ENCODE assay signal across 8 cellular contexts in the genomic region with DNA sequence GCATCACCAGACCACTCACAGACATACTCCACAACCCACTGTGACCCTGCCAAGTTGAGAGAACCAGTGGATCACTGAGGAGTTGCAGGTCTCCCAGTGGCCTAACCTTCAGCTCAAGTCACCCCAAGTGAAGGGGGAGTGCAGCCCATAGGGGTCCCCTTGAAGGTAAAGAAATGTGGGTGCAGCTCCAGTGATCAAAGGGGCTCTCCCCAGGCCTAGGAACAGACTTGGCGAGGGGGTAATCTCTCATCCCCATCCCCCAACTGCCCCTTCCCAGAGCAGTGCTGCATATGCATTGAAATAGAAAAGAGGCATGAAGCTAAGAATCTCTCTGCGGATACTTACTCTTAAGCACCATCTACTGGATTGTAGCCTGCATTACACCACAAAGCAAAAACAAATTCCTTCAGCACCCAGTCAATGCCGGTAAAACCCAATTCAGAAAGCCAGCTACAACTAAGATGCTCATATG. TPM values are rescaled to one million over a fixed set of nuclear protein-coding genes. Genes with fewer than 3 reads are reported as not detected.
DNase-seq lines count a peak whose midpoint lies in the region; ATAC-seq, FAIRE-seq and TF ChIP-seq lines count a peak whose summit lies in the region.

No MANE protein-coding gene starts in this region.

- DNase-seq in AG10803 (ENCODE audit: low read depth) = peak; percentile 17
- DNase-seq in GM13976 (ENCODE audit: low spot score) = peak; percentile 2
- DNase-seq in HT-29 (ENCODE audit: low spot score) = peak; percentile 39
- no peak for DNase-seq in T-helper 17 cell
- no peak for DNase-seq in transverse colon
- DNase-seq in frontal cortex (ENCODE audit: low spot score in 2 of 2) = no peak
- DNase-seq in stimulated activated CD4-positive, alpha-beta T cell treated with anti-CD3 and anti-CD28 coated beads, Interleukin-4, amount 100 ng/mL, for 1 hour = no peak

- peak; percentile 64 for TF ChIP-seq CTCF in AG10803 (conservative IDR thresholded peaks at IDR 0.05; ENCODE audit: low read length)
- TF ChIP-seq CTCF in GM13976 (IDR thresholded peaks at IDR 0.05; ENCODE audit: borderline replicate concordance, control extremely low read depth, extremely low read depth, insufficient read depth, missing control alignments) = peak; percentile 58
- peak; percentile 28 to 45 (median 33) for TF ChIP-seq CTCF in transverse colon (IDR thresholded peaks at IDR 0.05)

- no peak overlapping the region for H3K27ac ChIP-seq in transverse colon

- ATAC-seq in T-helper 17 cell = peak; percentile 64

- no peak overlapping the region for H3K4me3 ChIP-seq in AG10803 (ENCODE audit: low read length)
- no peak overlapping the region for H3K4me3 ChIP-seq in iPS-15b (ENCODE audit: low read depth, low read length)
- no peak overlapping the region for H3K4me3 ChIP-seq in transverse colon

- TF ChIP-seq POLR2A in transverse colon (IDR thresholded peaks at IDR 0.05) = no peak

- H3K9me3 ChIP-seq in T-helper 17 cell (ENCODE audit: control insufficient read depth, low read length, poor library complexity, severe bottlenecking) (no peaks in the 10 kb centered on the region), iPS-15b (ENCODE audit: control insufficient read depth, insufficient read depth, low read length) (no peaks in the 10 kb centered on the region), transverse colon (no peaks in the 10 kb centered on the region)

- H3K4me1 ChIP-seq in iPS-15b (ENCODE audit: control insufficient read depth, insufficient read depth, low read length) (peaks cover 7% of the 10 kb centered on the region), transverse colon (no peaks in the 10 kb centered on the region)

- peak overlapping the region; percentile 38 for H3K9ac ChIP-seq in iPS-15b (ENCODE audit: low read depth, low read length)

- 15% methylated on average over 3 of the region's 3 CpGs; no CpG with 5 or more reads in 1 of the 2 donors for WGBS in transverse colon (ENCODE audit: low coverage in 1 of 2), 2 donors

- peaks cover 3% of the 10 kb centered on the region for H3K4me1 Mint-ChIP-seq in T-helper 17 cell

- no peaks in the 10 kb centered on the region for H3K36me3 Mint-ChIP-seq in T-helper 17 cell (ENCODE audit: low read depth)

- no peak for FAIRE-seq in frontal cortex (lab: Jason Lieb, UNC)

- H3K27ac Mint-ChIP-seq in T-helper 17 cell = peak overlapping the region; percentile 39

- no peaks in the 10 kb centered on the region for H3K27me3 ChIP-seq in iPS-15b (ENCODE audit: control insufficient read depth, insufficient read depth, low read length)
- H3K27me3 ChIP-seq in transverse colon = no peaks in the 10 kb centered on the region

- no peak overlapping the region for H3K4me3 Mint-ChIP-seq in T-helper 17 cell

- H3K27me3 Mint-ChIP-seq in T-helper 17 cell = no peaks in the 10 kb centered on the region

- no peak for TF ChIP-seq EP300 in transverse colon (IDR thresholded peaks at IDR 0.05; ENCODE audit: low read depth)

- intact Hi-C loops in transverse colon (cut with DNase I; ENCODE audit: low total_unique reads) = no loop called here

- H3K36me3 ChIP-seq in iPS-15b (ENCODE audit: control insufficient read depth, insufficient read depth, low read length) (no peaks in the 10 kb centered on the region), transverse colon (no peaks in the 10 kb centered on the region)

- in situ Hi-C loops in GM13976 (cut with MboI; ENCODE audit: low sequenced_read_pairs, unreplicated experiment) (loop anchor here (10.0 kb wide), 1 partner anchor 170 kb away; no protein-coding TSS in a partner anchor), transverse colon (cut with MboI; ENCODE audit: low pct_ligation_motif_present in 1 of 4, low pct_unique_long_range_greater_than_20kb in 1 of 4, low sequenced_read_pairs in 3 of 4) (loop anchor here in 2 of 4 donors (10.0 to 25.0 kb wide), 2 partner anchors 167 to 170 kb away; no protein-coding TSS in a partner anchor)

RNA-seq across cellular contexts. Expression of a gene that starts 27.0 kb away (rescaled TPM):
- not detected in 2 replicates for total RNA-seq in HT-29 (2014; rRNA removed; shearing (Covaris generic))
- total RNA-seq in T-helper 17 cell = 1 to 10 TPM; 8.4 to 9.1 TPM
- 1 to 10 TPM in 2 of 4 donors, under 1 TPM in 2; 0.27 to 3.0 (median 1.1) TPM for total RNA-seq in transverse colon
- 16.3 TPM for total RNA-seq in frontal cortex

Comparison
In these comparisons a context has a peak if more than half of its experiments do, and no peak if none do; other contexts are left out.
1. DNase-seq: peak in AG10803 (single experiment), GM13976 (single experiment) and HT-29 (single experiment); none in T-helper 17 cell (0 of 3), transverse colon (single experiment), frontal cortex (0 of 2) and stimulated activated CD4-positive, alpha-beta T cell treated with anti-CD3 and anti-CD28 coated beads, Interleukin-4, amount 100 ng/mL, for 1 hour (single experiment).
2. Peak in every context shown above with its lines, with median percentiles within 50 percentile points of each other: CTCF ChIP-seq.